In genomic region chr5:176596689-176597416, GRCh38 we compare ENCODE assay signal across 8 cellular contexts. TPM values are rescaled to one million over a fixed set of nuclear protein-coding genes. Genes with fewer than 3 reads are reported as not detected.
DNase-seq lines count a peak whose midpoint lies in the region; ATAC-seq and TF ChIP-seq lines count a peak whose summit lies in the region.

No MANE protein-coding gene starts in this region.

- TF ChIP-seq POLR2A in spleen (IDR thresholded peaks at IDR 0.05), result no peak
- TF ChIP-seq POLR2A in lower leg skin (IDR thresholded peaks at IDR 0.05), result no peak

- H3K9me3 ChIP-seq in spleen, result no peaks in the 10 kb centered on the region

- DNase-seq in GM06990 (ENCODE audit: extremely low read depth, insufficient read length) (peak; percentile 66), fibroblast of villous mesenchyme (ENCODE audit: low read depth) (peak; percentile 33), spleen (peak; percentile 89), lower leg skin (ENCODE audit: low spot score in 2 of 2) (no peak), RPMI8226 (no peak)
- DNase-seq in activated T-cell treated with anti-CD3 and anti-CD28 coated beads, Interleukin-2, amount 50 U/mL, for 24 hours, result peak; percentile 81

- H3K27me3 Mint-ChIP-seq in activated T-cell treated with anti-CD3 and anti-CD28 coated beads, Interleukin-2, amount 50 U/mL, for 24 hours, result peaks cover 3% of the 10 kb centered on the region

- H3K36me3 Mint-ChIP-seq in activated T-cell treated with anti-CD3 and anti-CD28 coated beads, Interleukin-2, amount 50 U/mL, for 24 hours (ENCODE audit: low read depth), result no peaks in the 10 kb centered on the region

- H3K9me3 Mint-ChIP-seq in activated T-cell treated with anti-CD3 and anti-CD28 coated beads, Interleukin-2, amount 50 U/mL, for 24 hours, result no peaks in the 10 kb centered on the region

- no peaks in the 10 kb centered on the region for H3K36me3 ChIP-seq in GM06990 (ENCODE audit: control insufficient read depth, insufficient read depth, low read length)
- H3K36me3 ChIP-seq in spleen, result no peaks in the 10 kb centered on the region

- no peak overlapping the region for H3K4me3 ChIP-seq in GM06990 (replicated peaks; ENCODE audit: low read depth, low read length)
- H3K4me3 ChIP-seq in fibroblast of villous mesenchyme (ENCODE audit: low read depth, low read length), result no peak overlapping the region
- peak overlapping the region in 7 of 8 donors; percentile 21 to 71 (median 44) for H3K4me3 ChIP-seq in spleen
- H3K4me3 ChIP-seq in lower leg skin (ENCODE audit: low read depth, poor library complexity, severe bottlenecking), result no peak overlapping the region

- peak overlapping the region in 1 of 8 donors; percentile 30 for H3K27ac ChIP-seq in spleen

- H3K27me3 ChIP-seq in GM06990 (replicated peaks; ENCODE audit: control insufficient read depth, insufficient read depth, low read length), result no peaks in the 10 kb centered on the region; the same call in 1 of the 2 replicates
- H3K27me3 ChIP-seq in spleen (replicated peaks in 1 of 7), result peaks cover 0 to 56% (median 6%) of the 10 kb centered on the region in 7 donors

- H3K27ac Mint-ChIP-seq in activated T-cell treated with anti-CD3 and anti-CD28 coated beads, Interleukin-2, amount 50 U/mL, for 24 hours, result peak overlapping the region; percentile 38

- ATAC-seq in HG03175 (IDR thresholded peaks at IDR 0.05; ENCODE audit: unreplicated experiment) (peak; percentile 60), HG03025 (IDR thresholded peaks at IDR 0.05; ENCODE audit: low FRiP score, unreplicated experiment) (no peak)

- H3K4me1 ChIP-seq in spleen, result peaks cover 0 to 16% (median 14%) of the 10 kb centered on the region in 6 donors

- peak overlapping the region; percentile 66 for H3K4me3 Mint-ChIP-seq in activated T-cell treated with anti-CD3 and anti-CD28 coated beads, Interleukin-2, amount 50 U/mL, for 24 hours

- TF ChIP-seq CTCF in GM06990 (IDR thresholded peaks at IDR 0.05; ENCODE audit: insufficient read depth, low read length, poor library complexity, severe bottlenecking) (no peak), fibroblast of villous mesenchyme (IDR thresholded peaks at IDR 0.05; ENCODE audit: insufficient read depth, low read depth, low read length) (peak; percentile 20), spleen (IDR thresholded peaks at IDR 0.05 in 8 of 11, conservative IDR thresholded peaks at IDR 0.05 in 3 of 11) (peak in 5 of 11 experiments; percentile 11 to 47 (median 40)), lower leg skin (IDR thresholded peaks at IDR 0.05) (no peak)

- intact Hi-C loops in spleen (cut with DNase I; ENCODE audit: low total_unique reads) (no loop called here), lower leg skin (cut with DNase I; ENCODE audit: low total_unique reads) (no loop called here)

- H3K4me1 Mint-ChIP-seq in activated T-cell treated with anti-CD3 and anti-CD28 coated beads, Interleukin-2, amount 50 U/mL, for 24 hours (ENCODE audit: low read depth), result peaks cover 12% of the 10 kb centered on the region

- 2 to 15% (median 4%) methylated on average over 5 to 98 of the region's 98 CpGs for WGBS in spleen, 5 donors
- WGBS in lower leg skin, 2 donors, result 63 to 74% methylated on average over 47 to 80 of the region's 98 CpGs

RNA-seq across cellular contexts. Expression of gene GPRIN1, which starts 13.1 kb away (rescaled TPM):
- total RNA-seq in fibroblast of villous mesenchyme (2.6 and 3.5 TPM in 2 replicates), spleen (1 to 10 TPM in 4 of 7 donors, under 1 TPM in 3; 0.52 to 1.3 (median 1.1) TPM), lower leg skin (1 to 10 TPM in 3 of 4 donors, under 1 TPM in 1; 0.72 to 1.7 (median 1.5) TPM)
- polyA plus RNA-seq in spleen, result under 1 TPM; 0.13 to 0.48 (median 0.46) TPM

RNA-seq across cellular contexts. Expression of gene SNCB, which starts 33.5 kb away (rescaled TPM):
- total RNA-seq in fibroblast of villous mesenchyme (not detected in 2 replicates), spleen (not detected), lower leg skin (not detected)
- under 1 TPM; 0.19 to 0.41 (median 0.33) TPM for polyA plus RNA-seq in spleen

RNA-seq across cellular contexts. Expression of gene EIF4E1B, which starts 33.6 kb away (rescaled TPM):
- not detected in 2 replicates for total RNA-seq in fibroblast of villous mesenchyme
- total RNA-seq in spleen, result not detected
- not detected for polyA plus RNA-seq in spleen
- total RNA-seq in lower leg skin, result not detected

RNA-seq across cellular contexts. Expression of gene CDHR2, which starts 47.7 kb away (rescaled TPM):
- total RNA-seq in fibroblast of villous mesenchyme, result not detected in 2 replicates
- 1 to 10 TPM in 1 of 7 donors, under 1 TPM in 4, not detected in 2; 0.17 to 1.4 (median 0.54) TPM for total RNA-seq in spleen
- polyA plus RNA-seq in spleen, result under 1 TPM; 0.02 to 0.26 (median 0.10) TPM
- total RNA-seq in lower leg skin, result under 1 TPM in 3 of 4 donors, not detected in 1; 0.15 to 0.19 (median 0.15) TPM

RNA-seq across cellular contexts. Expression of gene TSPAN17, which starts 50.4 kb away (rescaled TPM):
- total RNA-seq in fibroblast of villous mesenchyme (34.5 and 38.0 TPM in 2 replicates), spleen (10 to 100 TPM; 18.4 to 36.4 (median 24.1) TPM), lower leg skin (10 to 100 TPM; 12.1 to 24.1 (median 15.6) TPM)
- 10 to 100 TPM; 15.3 to 33.3 (median 22.6) TPM for polyA plus RNA-seq in spleen

Comparison
In these comparisons a context has a peak if more than half of its experiments do, and no peak if none do; other contexts are left out.
1. DNase-seq: peak in GM06990 (single experiment), activated T-cell treated with anti-CD3 and anti-CD28 coated beads, Interleukin-2, amount 50 U/mL, for 24 hours (single experiment), fibroblast of villous mesenchyme (single experiment) and spleen (single experiment); none in lower leg skin (0 of 2) and RPMI8226 (single experiment).
2. H3K4me3 ChIP-seq: peak in spleen (7 of 8); none in GM06990 (single experiment), fibroblast of villous mesenchyme (single experiment) and lower leg skin (single experiment).